8 cellular contexts compared by ENCODE assay signal in genomic region chr12:121580959-121581680, GRCh38. TPM values are rescaled to one million over a fixed set of nuclear protein-coding genes. Genes with fewer than 3 reads are reported as not detected.
A peak's percentile ranks its signal among the peaks of the same experiment; 100 is the strongest.
DNase-seq lines count a peak whose midpoint lies in the region; ATAC-seq and TF ChIP-seq lines count a peak whose summit lies in the region.

TSS of gene KDM2B (minus strand) at chr12:121581023. CDS start at chr12:121580911, 112 bp downstream.

- TF ChIP-seq POLR2A in sigmoid colon (IDR thresholded peaks at IDR 0.05): no peak

- H3K4me3 ChIP-seq in cardiac fibroblast (replicated peaks in 1 of 2; ENCODE audit: low read depth in 2 of 2, low read length in 2 of 2) (peak within 1 kb of the TSS; percentile 63 to 65), iPS-20b (ENCODE audit: low read length) (peak within 1 kb of the TSS; percentile 90), sigmoid colon (peak within 1 kb of the TSS; percentile 50 to 76 (median 72))

- CTCF ChIA-PET in activated naive CD4-positive, alpha-beta T cell treated with anti-CD3 and anti-CD28 coated beads for 36 hours (lab: Charles Lee): interaction anchor here (0.8 to 2.0 kb wide), 6 partner anchors 42 to 207 kb away, joined by 3 to 12 read pairs (median 6); partner anchors contain the start of gene MORN3

- H3K27ac Mint-ChIP-seq in activated naive CD4-positive, alpha-beta T cell treated with anti-CD3 and anti-CD28 coated beads for 36 hours: peak within 1 kb of the TSS; percentile 92

- DNase-seq in activated naive CD4-positive, alpha-beta T cell treated with anti-CD3 and anti-CD28 coated beads for 36 hours: peak; percentile 45
- no peak for DNase-seq in activated naive CD4-positive, alpha-beta T cell treated with Interleukin-2 at 50 U/mL for 16 hours
- peak; percentile 67 for DNase-seq in SK-MEL-5 (ENCODE audit: low read depth, low spot score)
- peak; percentile 68 to 79 for DNase-seq in cardiac fibroblast (ENCODE audit: low read depth in 2 of 2)
- peak; percentile 75 for DNase-seq in sigmoid colon
- no peak for DNase-seq in amniotic stem cell (lab: John Stamatoyannopoulos, UW)

- peaks cover 2% of the 10 kb centered on the region for H3K36me3 Mint-ChIP-seq in activated naive CD4-positive, alpha-beta T cell treated with anti-CD3 and anti-CD28 coated beads for 36 hours (ENCODE audit: low read depth)

- 36 to 51% methylated on average over 23 of the region's 23 CpGs for WGBS in sigmoid colon, 2 donors

- H3K4me1 ChIP-seq in iPS-20b (ENCODE audit: insufficient read depth, low read length) (peaks cover 21% of the 10 kb centered on the region), sigmoid colon (peaks cover 0 to 55% (median 41%) of the 10 kb centered on the region in 4 donors)

- no peak for TF ChIP-seq CTCF in cardiac fibroblast (IDR thresholded peaks at IDR 0.05; ENCODE audit: low read depth, low read length)
- no peak for TF ChIP-seq CTCF in sigmoid colon (IDR thresholded peaks at IDR 0.05)

- ATAC-seq in GM18511 (IDR thresholded peaks at IDR 0.05; ENCODE audit: unreplicated experiment): no peak

- H3K9me3 ChIP-seq in iPS-20b (ENCODE audit: insufficient read depth, low read depth, low read length): no peaks in the 10 kb centered on the region
- no peaks in the 10 kb centered on the region for H3K9me3 ChIP-seq in sigmoid colon

- H3K27me3 Mint-ChIP-seq in activated naive CD4-positive, alpha-beta T cell treated with anti-CD3 and anti-CD28 coated beads for 36 hours (ENCODE audit: low read depth): no peaks in the 10 kb centered on the region

- intact Hi-C loops in activated naive CD4-positive, alpha-beta T cell treated with anti-CD3 and anti-CD28 coated beads for 36 hours (cut with micrococcal nuclease): loop anchor here (1.0 to 5.0 kb wide), 6 partner anchors 9 to 202 kb away; partner anchors contain the start of genes ORAI1 and RNF34
- intact Hi-C loops in sigmoid colon (cut with DNase I): no loop called here

- peaks cover under 1% of the 10 kb centered on the region; the same call in 1 of the 2 replicates for H3K36me3 ChIP-seq in iPS-20b (ENCODE audit: insufficient read depth, low read depth, low read length)
- no peaks in the 10 kb centered on the region for H3K36me3 ChIP-seq in sigmoid colon

- no peaks in the 10 kb centered on the region for H3K9me3 Mint-ChIP-seq in activated naive CD4-positive, alpha-beta T cell treated with anti-CD3 and anti-CD28 coated beads for 36 hours

- H3K4me3 Mint-ChIP-seq in activated naive CD4-positive, alpha-beta T cell treated with anti-CD3 and anti-CD28 coated beads for 36 hours: peak within 1 kb of the TSS; percentile 90

- peaks cover 19% of the 10 kb centered on the region for H3K4me1 Mint-ChIP-seq in activated naive CD4-positive, alpha-beta T cell treated with anti-CD3 and anti-CD28 coated beads for 36 hours (ENCODE audit: low read depth)

- H3K27ac ChIP-seq in iPS-20b (ENCODE audit: low read length): peak within 1 kb of the TSS; percentile 80
- H3K27ac ChIP-seq in sigmoid colon: peak within 1 kb of the TSS; percentile 85 to 91 (median 86)

- H3K27me3 ChIP-seq in iPS-20b (ENCODE audit: insufficient read depth, low read length) (no peaks in the 10 kb centered on the region), sigmoid colon (no peaks in the 10 kb centered on the region)

- TF ChIP-seq EP300 in sigmoid colon (IDR thresholded peaks at IDR 0.05): no peak

- in situ Hi-C loops in SK-MEL-5 (cut with HindIII; ENCODE audit: low pct_unique_long_range_greater_than_20kb, low sequenced_read_pairs): no loop called here

- peak within 1 kb of the TSS; percentile 96 for H3K9ac ChIP-seq in iPS-20b (ENCODE audit: low read depth, low read length)

RNA-seq across cellular contexts. Expression of gene KDM2B, which starts in this region (rescaled TPM):
- total RNA-seq in activated naive CD4-positive, alpha-beta T cell treated with anti-CD3 and anti-CD28 coated beads for 36 hours: 10 to 100 TPM; 22.7 to 23.8 TPM
- total RNA-seq in SK-MEL-5 (2014; rRNA removed; shearing (Covaris generic)): 24.4 and 30.4 TPM in 2 replicates
- polyA plus RNA-seq in SK-MEL-5 (2015; cell fraction: cytosol; rRNA removed): 40.0 and 50.1 TPM in 2 replicates
- 52.8 and 59.3 TPM in 2 replicates for polyA plus RNA-seq in SK-MEL-5 (2015; cell fraction: nucleus; rRNA removed)
- 10 to 100 TPM; 16.1 to 31.7 (median 18.5) TPM for total RNA-seq in sigmoid colon
- polyA plus RNA-seq in sigmoid colon: 10 to 100 TPM in 1 of 3 donors, 1 to 10 TPM in 2; 4.8 to 23.2 (median 9.9) TPM

Comparison
In these comparisons a context has a peak if more than half of its experiments do, and no peak if none do; other contexts are left out.
1. DNase-seq: peak in activated naive CD4-positive, alpha-beta T cell treated with anti-CD3 and anti-CD28 coated beads for 36 hours (single experiment), SK-MEL-5 (single experiment), cardiac fibroblast (2 of 2) and sigmoid colon (single experiment); none in activated naive CD4-positive, alpha-beta T cell treated with Interleukin-2 at 50 U/mL for 16 hours (single experiment) and amniotic stem cell (single experiment).
2. Peak in every context shown above with its lines, with median percentiles within 50 percentile points of each other: H3K4me3 ChIP-seq.